Comparison of ENCODE assay signal across 2 cellular contexts in the genomic region with DNA sequence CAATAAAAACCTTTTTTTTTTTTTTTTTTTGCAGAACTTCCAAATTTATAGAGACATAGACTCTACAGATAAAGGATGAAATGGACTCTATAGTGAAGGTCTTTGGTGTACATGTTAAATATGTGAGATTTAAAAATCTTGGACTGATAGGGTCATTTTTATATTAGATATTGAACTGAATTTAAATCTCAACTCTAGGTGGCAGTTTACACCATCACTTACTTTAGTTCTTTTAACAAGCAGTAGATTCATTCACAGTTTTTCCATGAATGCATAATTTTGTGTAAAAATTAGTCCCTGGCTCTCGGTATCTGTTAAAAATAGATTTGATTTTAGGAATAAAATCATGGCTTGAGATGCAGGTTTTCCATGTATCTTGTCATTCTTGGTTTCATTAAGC.
TF ChIP-seq lines count a peak whose summit lies in the region.

No MANE protein-coding gene starts in this region.

TF ChIP-seq in liver, 16 proteins besides CTCF, POLR2A, EP300 and RAD21:
- no peak for TF ChIP-seq FOXA2 (IDR thresholded peaks at IDR 0.05)
- no peak for TF ChIP-seq RXRA (IDR thresholded peaks at IDR 0.05)
- TF ChIP-seq HNF4G (IDR thresholded peaks at IDR 0.05): no peak
- TF ChIP-seq, protein P1, sequence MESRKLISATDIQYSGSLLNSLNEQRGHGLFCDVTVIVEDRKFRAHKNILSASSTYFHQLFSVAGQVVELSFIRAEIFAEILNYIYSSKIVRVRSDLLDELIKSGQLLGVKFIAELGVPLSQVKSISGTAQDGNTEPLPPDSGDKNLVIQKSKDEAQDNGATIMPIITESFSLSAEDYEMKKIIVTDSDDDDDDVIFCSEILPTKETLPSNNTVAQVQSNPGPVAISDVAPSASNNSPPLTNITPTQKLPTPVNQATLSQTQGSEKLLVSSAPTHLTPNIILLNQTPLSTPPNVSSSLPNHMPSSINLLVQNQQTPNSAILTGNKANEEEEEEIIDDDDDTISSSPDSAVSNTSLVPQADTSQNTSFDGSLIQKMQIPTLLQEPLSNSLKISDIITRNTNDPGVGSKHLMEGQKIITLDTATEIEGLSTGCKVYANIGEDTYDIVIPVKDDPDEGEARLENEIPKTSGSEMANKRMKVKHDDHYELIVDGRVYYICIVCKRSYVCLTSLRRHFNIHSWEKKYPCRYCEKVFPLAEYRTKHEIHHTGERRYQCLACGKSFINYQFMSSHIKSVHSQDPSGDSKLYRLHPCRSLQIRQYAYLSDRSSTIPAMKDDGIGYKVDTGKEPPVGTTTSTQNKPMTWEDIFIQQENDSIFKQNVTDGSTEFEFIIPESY (IDR thresholded peaks at IDR 0.05): no peak
- TF ChIP-seq, protein P2, sequence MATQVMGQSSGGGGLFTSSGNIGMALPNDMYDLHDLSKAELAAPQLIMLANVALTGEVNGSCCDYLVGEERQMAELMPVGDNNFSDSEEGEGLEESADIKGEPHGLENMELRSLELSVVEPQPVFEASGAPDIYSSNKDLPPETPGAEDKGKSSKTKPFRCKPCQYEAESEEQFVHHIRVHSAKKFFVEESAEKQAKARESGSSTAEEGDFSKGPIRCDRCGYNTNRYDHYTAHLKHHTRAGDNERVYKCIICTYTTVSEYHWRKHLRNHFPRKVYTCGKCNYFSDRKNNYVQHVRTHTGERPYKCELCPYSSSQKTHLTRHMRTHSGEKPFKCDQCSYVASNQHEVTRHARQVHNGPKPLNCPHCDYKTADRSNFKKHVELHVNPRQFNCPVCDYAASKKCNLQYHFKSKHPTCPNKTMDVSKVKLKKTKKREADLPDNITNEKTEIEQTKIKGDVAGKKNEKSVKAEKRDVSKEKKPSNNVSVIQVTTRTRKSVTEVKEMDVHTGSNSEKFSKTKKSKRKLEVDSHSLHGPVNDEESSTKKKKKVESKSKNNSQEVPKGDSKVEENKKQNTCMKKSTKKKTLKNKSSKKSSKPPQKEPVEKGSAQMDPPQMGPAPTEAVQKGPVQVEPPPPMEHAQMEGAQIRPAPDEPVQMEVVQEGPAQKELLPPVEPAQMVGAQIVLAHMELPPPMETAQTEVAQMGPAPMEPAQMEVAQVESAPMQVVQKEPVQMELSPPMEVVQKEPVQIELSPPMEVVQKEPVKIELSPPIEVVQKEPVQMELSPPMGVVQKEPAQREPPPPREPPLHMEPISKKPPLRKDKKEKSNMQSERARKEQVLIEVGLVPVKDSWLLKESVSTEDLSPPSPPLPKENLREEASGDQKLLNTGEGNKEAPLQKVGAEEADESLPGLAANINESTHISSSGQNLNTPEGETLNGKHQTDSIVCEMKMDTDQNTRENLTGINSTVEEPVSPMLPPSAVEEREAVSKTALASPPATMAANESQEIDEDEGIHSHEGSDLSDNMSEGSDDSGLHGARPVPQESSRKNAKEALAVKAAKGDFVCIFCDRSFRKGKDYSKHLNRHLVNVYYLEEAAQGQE (IDR thresholded peaks at IDR 0.05): no peak
- no peak for TF ChIP-seq FOXA1 (IDR thresholded peaks at IDR 0.05)
- TF ChIP-seq TAF1 (conservative IDR thresholded peaks at IDR 0.05): no peak
- TF ChIP-seq EGR1 (IDR thresholded peaks at IDR 0.05; ENCODE audit: low read depth in 2 of 2): no peak
- no peak for TF ChIP-seq SP1 (IDR thresholded peaks at IDR 0.05)
- TF ChIP-seq NR2F2 (IDR thresholded peaks at IDR 0.05): no peak
- no peak for TF ChIP-seq HNF4A (conservative IDR thresholded peaks at IDR 0.05)
- TF ChIP-seq, protein P3, sequence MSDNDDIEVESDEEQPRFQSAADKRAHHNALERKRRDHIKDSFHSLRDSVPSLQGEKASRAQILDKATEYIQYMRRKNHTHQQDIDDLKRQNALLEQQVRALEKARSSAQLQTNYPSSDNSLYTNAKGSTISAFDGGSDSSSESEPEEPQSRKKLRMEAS (IDR thresholded peaks at IDR 0.05): no peak
- TF ChIP-seq YY1 (IDR thresholded peaks at IDR 0.05): no peak
- TF ChIP-seq GABPA (IDR thresholded peaks at IDR 0.05 in 1 of 2, conservative IDR thresholded peaks at IDR 0.05 in 1 of 2): no peak
- TF ChIP-seq JUND (IDR thresholded peaks at IDR 0.05): no peak
- TF ChIP-seq, protein P4, sequence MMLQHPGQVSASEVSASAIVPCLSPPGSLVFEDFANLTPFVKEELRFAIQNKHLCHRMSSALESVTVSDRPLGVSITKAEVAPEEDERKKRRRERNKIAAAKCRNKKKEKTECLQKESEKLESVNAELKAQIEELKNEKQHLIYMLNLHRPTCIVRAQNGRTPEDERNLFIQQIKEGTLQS (IDR thresholded peaks at IDR 0.05): no peak

TF ChIP-seq in HepG2, 621 proteins besides CTCF, POLR2A, EP300 and RAD21:
- TF ChIP-seq GATA4 (IDR thresholded peaks at IDR 0.05; ENCODE audit: borderline replicate concordance, low read depth): no peak
- TF ChIP-seq, protein P5, sequence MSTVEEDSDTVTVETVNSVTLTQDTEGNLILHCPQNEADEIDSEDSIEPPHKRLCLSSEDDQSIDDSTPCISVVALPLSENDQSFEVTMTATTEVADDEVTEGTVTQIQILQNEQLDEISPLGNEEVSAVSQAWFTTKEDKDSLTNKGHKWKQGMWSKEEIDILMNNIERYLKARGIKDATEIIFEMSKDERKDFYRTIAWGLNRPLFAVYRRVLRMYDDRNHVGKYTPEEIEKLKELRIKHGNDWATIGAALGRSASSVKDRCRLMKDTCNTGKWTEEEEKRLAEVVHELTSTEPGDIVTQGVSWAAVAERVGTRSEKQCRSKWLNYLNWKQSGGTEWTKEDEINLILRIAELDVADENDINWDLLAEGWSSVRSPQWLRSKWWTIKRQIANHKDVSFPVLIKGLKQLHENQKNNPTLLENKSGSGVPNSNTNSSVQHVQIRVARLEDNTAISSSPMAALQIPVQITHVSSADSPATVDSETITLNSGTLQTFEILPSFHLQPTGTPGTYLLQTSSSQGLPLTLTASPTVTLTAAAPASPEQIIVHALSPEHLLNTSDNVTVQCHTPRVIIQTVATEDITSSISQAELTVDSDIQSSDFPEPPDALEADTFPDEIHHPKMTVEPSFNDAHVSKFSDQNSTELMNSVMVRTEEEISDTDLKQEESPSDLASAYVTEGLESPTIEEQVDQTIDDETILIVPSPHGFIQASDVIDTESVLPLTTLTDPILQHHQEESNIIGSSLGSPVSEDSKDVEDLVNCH (CRISPR knock-in tag; IDR thresholded peaks at IDR 0.05): no peak
- TF ChIP-seq NR1H2 (CRISPR knock-in tag; IDR thresholded peaks at IDR 0.05; ENCODE audit: borderline replicate concordance, low read depth): no peak
- no peak for TF ChIP-seq ZNF790 (CRISPR knock-in tag; IDR thresholded peaks at IDR 0.05; ENCODE audit: borderline replicate concordance)
- no peak for TF ChIP-seq NFRKB (IDR thresholded peaks at IDR 0.05)
- TF ChIP-seq, protein P6, sequence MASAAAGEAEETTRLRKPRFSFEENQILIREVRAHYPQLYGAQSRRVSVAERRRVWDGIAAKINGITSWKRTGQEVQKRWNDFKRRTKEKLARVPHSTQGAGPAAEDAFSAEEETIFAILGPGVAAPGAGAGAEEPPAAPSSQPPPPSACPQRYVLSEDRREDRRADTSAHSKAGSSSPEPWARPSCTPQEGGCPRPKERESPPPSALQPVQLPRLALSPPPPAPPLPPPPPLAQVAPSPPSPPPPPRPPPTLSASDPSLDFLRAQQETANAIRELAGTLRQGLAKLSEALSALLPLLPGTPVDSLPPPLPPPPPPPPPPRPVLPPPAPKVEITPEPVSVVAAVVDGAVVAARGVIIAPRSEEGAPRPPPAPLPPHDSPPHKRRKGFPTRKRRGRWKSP (CRISPR knock-in tag; IDR thresholded peaks at IDR 0.05): no peak
- no peak for TF ChIP-seq ZNF136 (CRISPR knock-in tag; IDR thresholded peaks at IDR 0.05; ENCODE audit: low read depth)
- TF ChIP-seq ZZZ3 (CRISPR knock-in tag; IDR thresholded peaks at IDR 0.05; ENCODE audit: borderline replicate concordance): no peak
- no peak for TF ChIP-seq POGZ (CRISPR knock-in tag; IDR thresholded peaks at IDR 0.05)
- no peak for TF ChIP-seq MBD4 (IDR thresholded peaks at IDR 0.05; ENCODE audit: borderline replicate concordance, low read length)
- TF ChIP-seq NONO (IDR thresholded peaks at IDR 0.05): no peak
- TF ChIP-seq NONO (CRISPR knock-in tag; conservative IDR thresholded peaks at IDR 0.05): no peak
- no peak for TF ChIP-seq KDM4B (CRISPR knock-in tag; IDR thresholded peaks at IDR 0.05)
- TF ChIP-seq ZNF746 (CRISPR knock-in tag; IDR thresholded peaks at IDR 0.05): no peak
- no peak for TF ChIP-seq ZSCAN25 (CRISPR knock-in tag; IDR thresholded peaks at IDR 0.05)
- TF ChIP-seq, protein P7, sequence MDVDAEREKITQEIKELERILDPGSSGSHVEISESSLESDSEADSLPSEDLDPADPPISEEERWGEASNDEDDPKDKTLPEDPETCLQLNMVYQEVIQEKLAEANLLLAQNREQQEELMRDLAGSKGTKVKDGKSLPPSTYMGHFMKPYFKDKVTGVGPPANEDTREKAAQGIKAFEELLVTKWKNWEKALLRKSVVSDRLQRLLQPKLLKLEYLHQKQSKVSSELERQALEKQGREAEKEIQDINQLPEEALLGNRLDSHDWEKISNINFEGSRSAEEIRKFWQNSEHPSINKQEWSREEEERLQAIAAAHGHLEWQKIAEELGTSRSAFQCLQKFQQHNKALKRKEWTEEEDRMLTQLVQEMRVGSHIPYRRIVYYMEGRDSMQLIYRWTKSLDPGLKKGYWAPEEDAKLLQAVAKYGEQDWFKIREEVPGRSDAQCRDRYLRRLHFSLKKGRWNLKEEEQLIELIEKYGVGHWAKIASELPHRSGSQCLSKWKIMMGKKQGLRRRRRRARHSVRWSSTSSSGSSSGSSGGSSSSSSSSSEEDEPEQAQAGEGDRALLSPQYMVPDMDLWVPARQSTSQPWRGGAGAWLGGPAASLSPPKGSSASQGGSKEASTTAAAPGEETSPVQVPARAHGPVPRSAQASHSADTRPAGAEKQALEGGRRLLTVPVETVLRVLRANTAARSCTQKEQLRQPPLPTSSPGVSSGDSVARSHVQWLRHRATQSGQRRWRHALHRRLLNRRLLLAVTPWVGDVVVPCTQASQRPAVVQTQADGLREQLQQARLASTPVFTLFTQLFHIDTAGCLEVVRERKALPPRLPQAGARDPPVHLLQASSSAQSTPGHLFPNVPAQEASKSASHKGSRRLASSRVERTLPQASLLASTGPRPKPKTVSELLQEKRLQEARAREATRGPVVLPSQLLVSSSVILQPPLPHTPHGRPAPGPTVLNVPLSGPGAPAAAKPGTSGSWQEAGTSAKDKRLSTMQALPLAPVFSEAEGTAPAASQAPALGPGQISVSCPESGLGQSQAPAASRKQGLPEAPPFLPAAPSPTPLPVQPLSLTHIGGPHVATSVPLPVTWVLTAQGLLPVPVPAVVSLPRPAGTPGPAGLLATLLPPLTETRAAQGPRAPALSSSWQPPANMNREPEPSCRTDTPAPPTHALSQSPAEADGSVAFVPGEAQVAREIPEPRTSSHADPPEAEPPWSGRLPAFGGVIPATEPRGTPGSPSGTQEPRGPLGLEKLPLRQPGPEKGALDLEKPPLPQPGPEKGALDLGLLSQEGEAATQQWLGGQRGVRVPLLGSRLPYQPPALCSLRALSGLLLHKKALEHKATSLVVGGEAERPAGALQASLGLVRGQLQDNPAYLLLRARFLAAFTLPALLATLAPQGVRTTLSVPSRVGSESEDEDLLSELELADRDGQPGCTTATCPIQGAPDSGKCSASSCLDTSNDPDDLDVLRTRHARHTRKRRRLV (CRISPR knock-in tag; IDR thresholded peaks at IDR 0.05): no peak
- TF ChIP-seq, protein P8, sequence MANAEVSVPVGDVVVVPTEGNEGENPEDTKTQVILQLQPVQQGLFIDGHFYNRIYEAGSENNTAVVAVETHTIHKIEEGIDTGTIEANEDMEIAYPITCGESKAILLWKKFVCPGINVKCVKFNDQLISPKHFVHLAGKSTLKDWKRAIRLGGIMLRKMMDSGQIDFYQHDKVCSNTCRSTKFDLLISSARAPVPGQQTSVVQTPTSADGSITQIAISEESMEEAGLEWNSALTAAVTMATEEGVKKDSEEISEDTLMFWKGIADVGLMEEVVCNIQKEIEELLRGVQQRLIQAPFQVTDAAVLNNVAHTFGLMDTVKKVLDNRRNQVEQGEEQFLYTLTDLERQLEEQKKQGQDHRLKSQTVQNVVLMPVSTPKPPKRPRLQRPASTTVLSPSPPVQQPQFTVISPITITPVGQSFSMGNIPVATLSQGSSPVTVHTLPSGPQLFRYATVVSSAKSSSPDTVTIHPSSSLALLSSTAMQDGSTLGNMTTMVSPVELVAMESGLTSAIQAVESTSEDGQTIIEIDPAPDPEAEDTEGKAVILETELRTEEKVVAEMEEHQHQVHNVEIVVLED (CRISPR knock-in tag; IDR thresholded peaks at IDR 0.05; ENCODE audit: borderline replicate concordance): no peak
- TF ChIP-seq ZNF431 (CRISPR knock-in tag; IDR thresholded peaks at IDR 0.05; ENCODE audit: borderline replicate concordance, low read depth): no peak
- TF ChIP-seq KAT8 (CRISPR knock-in tag; IDR thresholded peaks at IDR 0.05): no peak
